8 cellular contexts compared by ENCODE assay signal in genomic region chr6:28587746-28588075, GRCh38.
DNase-seq lines count a peak whose midpoint lies in the region; ATAC-seq and TF ChIP-seq lines count a peak whose summit lies in the region.

No MANE protein-coding gene starts in this region.

- no peak for TF ChIP-seq POLR2A in suprapubic skin (IDR thresholded peaks at IDR 0.05)

- peaks cover 58% of the 10 kb centered on the region for H3K27me3 Mint-ChIP-seq in activated CD4-positive, alpha-beta T cell treated with anti-CD3 and anti-CD28 coated beads for 36 hours
- H3K27me3 Mint-ChIP-seq in activated naive CD8-positive, alpha-beta T cell = peaks cover 50% of the 10 kb centered on the region

- H3K9ac ChIP-seq in iPS-20b (ENCODE audit: low read depth, low read length) = peak overlapping the region; percentile 90; the same call in 1 of the 2 replicates

- peaks cover 2% of the 10 kb centered on the region for H3K9me3 Mint-ChIP-seq in activated CD4-positive, alpha-beta T cell treated with anti-CD3 and anti-CD28 coated beads for 36 hours (ENCODE audit: low read depth)
- H3K9me3 Mint-ChIP-seq in activated naive CD8-positive, alpha-beta T cell (ENCODE audit: low read depth) = peaks cover 6% of the 10 kb centered on the region

- WGBS in suprapubic skin = 21% methylated on average over 8 of the region's 8 CpGs

- H3K27me3 ChIP-seq in iPS-20b (ENCODE audit: insufficient read depth, low read length) = peaks cover 20% of the 10 kb centered on the region
- peaks cover 80% of the 10 kb centered on the region for H3K27me3 ChIP-seq in suprapubic skin

- H3K4me3 Mint-ChIP-seq in activated CD4-positive, alpha-beta T cell treated with anti-CD3 and anti-CD28 coated beads for 36 hours = peak overlapping the region; percentile 84
- H3K4me3 Mint-ChIP-seq in activated naive CD8-positive, alpha-beta T cell = peak overlapping the region; percentile 89

- H3K9me3 ChIP-seq in iPS-20b (ENCODE audit: insufficient read depth, low read depth, low read length) (no peaks in the 10 kb centered on the region), suprapubic skin (no peaks in the 10 kb centered on the region)

- H3K36me3 Mint-ChIP-seq in activated CD4-positive, alpha-beta T cell treated with anti-CD3 and anti-CD28 coated beads for 36 hours (ENCODE audit: low read depth) = no peaks in the 10 kb centered on the region
- peaks cover 7% of the 10 kb centered on the region for H3K36me3 Mint-ChIP-seq in activated naive CD8-positive, alpha-beta T cell

- intact Hi-C loops in activated CD4-positive, alpha-beta T cell treated with anti-CD3 and anti-CD28 coated beads for 36 hours (cut with DNase I, micrococcal nuclease) = loop anchor here (1.0 to 10.0 kb wide), 11 partner anchors 45 to 463 kb away; partner anchors contain the start of genes ZSCAN12 (in 2 of the 2), ZSCAN16 (in 1 of the 2) and ZSCAN23 (in 1 of the 2)

- DNase-seq in activated CD4-positive, alpha-beta T cell treated with anti-CD3 and anti-CD28 coated beads for 36 hours = no peak
- DNase-seq in activated CD4-positive, alpha-beta T cell treated with anti-CD3 and anti-CD28 coated beads for 1 hour = no peak
- DNase-seq in suprapubic skin (ENCODE audit: low spot score in 2 of 2) = no peak
- no peak for DNase-seq in activated CD4-positive, alpha-beta T cell treated with anti-CD3 and anti-CD28 coated beads, Interleukin-2, amount 50 U/mL, for 48 hours

- TF ChIP-seq EP300 in suprapubic skin (IDR thresholded peaks at IDR 0.05) = no peak

- TF ChIP-seq CTCF in suprapubic skin (IDR thresholded peaks at IDR 0.05) = no peak

- H3K4me3 ChIP-seq in iPS-20b (ENCODE audit: low read length) = peak overlapping the region; percentile 98
- peak overlapping the region; percentile 58 for H3K4me3 ChIP-seq in suprapubic skin

- H3K4me1 ChIP-seq in iPS-20b (ENCODE audit: insufficient read depth, low read length) (peaks cover 2% of the 10 kb centered on the region; the same call in 1 of the 2 replicates), suprapubic skin (peaks cover 15% of the 10 kb centered on the region)

- CTCF ChIA-PET in activated CD4-positive, alpha-beta T cell treated with anti-CD3 and anti-CD28 coated beads for 36 hours (lab: Charles Lee) = no interaction called here

- H3K27ac ChIP-seq in iPS-20b (ENCODE audit: low read length) (peak overlapping the region; percentile 79), suprapubic skin (no peak overlapping the region)

- ATAC-seq in activated CD4-positive, alpha-beta T cell treated with anti-CD3 and anti-CD28 coated beads for 36 hours = no peak
- ATAC-seq in HG03378 (IDR thresholded peaks at IDR 0.05; ENCODE audit: unreplicated experiment) (no peak), GM19328 (IDR thresholded peaks at IDR 0.05; ENCODE audit: unreplicated experiment) (no peak)

- H3K4me1 Mint-ChIP-seq in activated CD4-positive, alpha-beta T cell treated with anti-CD3 and anti-CD28 coated beads for 36 hours = peaks cover 34% of the 10 kb centered on the region
- peaks cover 33% of the 10 kb centered on the region for H3K4me1 Mint-ChIP-seq in activated naive CD8-positive, alpha-beta T cell (ENCODE audit: low read depth)

- no peaks in the 10 kb centered on the region for H3K36me3 ChIP-seq in iPS-20b (ENCODE audit: insufficient read depth, low read depth, low read length)
- H3K36me3 ChIP-seq in suprapubic skin = no peaks in the 10 kb centered on the region

- POLR2A ChIA-PET in activated CD4-positive, alpha-beta T cell treated with anti-CD3 and anti-CD28 coated beads for 36 hours (lab: Charles Lee) = no interaction called here

- H3K27ac Mint-ChIP-seq in activated CD4-positive, alpha-beta T cell treated with anti-CD3 and anti-CD28 coated beads for 36 hours = peak overlapping the region; percentile 64
- H3K27ac Mint-ChIP-seq in activated naive CD8-positive, alpha-beta T cell = no peak overlapping the region
